Comparison of ENCODE assay signal across 36 cellular contexts in genomic region chr18:1958798-1959197, GRCh38.
DNase-seq lines count a peak whose midpoint lies in the region; ATAC-seq, FAIRE-seq and TF ChIP-seq lines count a peak whose summit lies in the region.
"Had no signal": no experiment of that assay in that cellular context is flagged by ENCODE, and none has a peak within 500 bp of the region (broad histone marks: within the 10 kb centered on the region; RNA-seq: fewer than 3 reads in every experiment).

No MANE protein-coding gene starts in this region.

- H3K4me2 ChIP-seq in K562 (ENCODE audit: insufficient read depth, low read length): no peak overlapping the region
- H3K4me2 ChIP-seq: A549; BLaER1; BLaER1 treated with 17β-estradiol and CSF1 and Interleukin-3, amounts not matched to agents 10 nM and 100 nM had no signal

- CTCF ChIA-PET in K562 (lab: Yijun Ruan, JAX; ENCODE audit: low intra/inter-chr PET ratio): no interaction called here

- FAIRE-seq in K562 (lab: Jason Lieb, UNC) (no peak), endometrium (lab: Jason Lieb, UNC) (peak; percentile 26)
- FAIRE-seq: A204.1, A549 had no signal

- H3K4me1 ChIP-seq in K562 (replicated peaks in 1 of 2; ENCODE audit: control insufficient read depth in 2 of 2, insufficient read depth in 2 of 2, low read length in 2 of 2): peaks cover 0 to 6% of the 10 kb centered on the region in 2 experiments; a peak in 1 of 5 replicates
- H3K4me1 ChIP-seq: A549; BE2C; BLaER1; BLaER1 treated with 17β-estradiol and CSF1 and Interleukin-3, amounts not matched to agents 10 nM and 100 nM; Caco-2 had no signal

- H3K4me1 Mint-ChIP-seq in activated naive CD4-positive, alpha-beta T cell treated with anti-CD3 and anti-CD28 coated beads, Interleukin-2, amount 50 U/mL, for 24 hours: no peaks in the 10 kb centered on the region
- no peaks in the 10 kb centered on the region for H3K4me1 Mint-ChIP-seq in neural crest cell
- H3K4me1 Mint-ChIP-seq: B cell; CD14-positive monocyte; CD4-positive, alpha-beta memory T cell; CD4-positive, CD25-positive, alpha-beta regulatory T cell; CD8-positive, alpha-beta memory T cell had no signal

- H4K20me1 ChIP-seq in K562 (replicated peaks; ENCODE audit: control insufficient read depth, insufficient read depth, low read length): no peaks in the 10 kb centered on the region
- H4K20me1 ChIP-seq: BLaER1; BLaER1 treated with 17β-estradiol and CSF1 and Interleukin-3, amounts not matched to agents 10 nM and 100 nM had no signal

- intact Hi-C loops in K562 (cut with micrococcal nuclease): no loop called here

- H3K9me3 ChIP-seq in K562 (replicated peaks; ENCODE audit: control insufficient read depth, insufficient read depth, low read depth, low read length): no peaks in the 10 kb centered on the region
- H3K9me3 ChIP-seq: A549, BE2C, Caco-2 had no signal

- no peak for TF ChIP-seq POLR2A in K562 (conservative IDR thresholded peaks at IDR 0.05)

- in situ Hi-C loops in K562 (cut with MboI): no loop called here

- DNase-seq in activated naive CD4-positive, alpha-beta T cell (lab: John Stamatoyannopoulos, UW): no peak
- DNase-seq in K562 (ENCODE audit: extremely low read depth in 1 of 4, low spot score in 3 of 4) (no peak), neural crest cell (ENCODE audit: low read depth, low spot score) (no peak), NCI-H1417 (lab: John Stamatoyannopoulos, UW) (no peak), NCI-H2171 treated with DMSO at 0.1 percent for 48 hours (lab: John Stamatoyannopoulos, UW) (no peak)
- DNase-seq: 8988T; ACHN; AML-193; BE2C; C1 segment of cervical spinal cord; Caco-2; Calu3; CD4-positive, alpha-beta memory T cell; CD4-positive, alpha-beta T cell; CD4-positive, CD25-positive, alpha-beta regulatory T cell; CD8-positive, alpha-beta memory T cell; CD8-positive, alpha-beta T cell; COR-L47; DMS 273 treated with DMSO at 0.1 percent for 48 hours; DMS153; DMS53; DMS79; DMS79 treated with DMSO at 0.1 percent for 48 hours; DND-41; EL had no signal

- H3K4me3 ChIP-seq in K562: no peak overlapping the region
- H3K4me3 ChIP-seq: A549; BLaER1; BLaER1 treated with 17β-estradiol and CSF1 and Interleukin-3, amounts not matched to agents 10 nM and 100 nM had no signal

- no TSS peak for BruUV-seq in K562 (replicated peaks; lab: Mats Ljungman, UMichigan)

- WGBS in K562 (ENCODE audit: insufficient coverage, low coverage, missing lambda C conversion rate): 0% methylated on average over 1 of the region's 1 CpG

- H3K4me3 Mint-ChIP-seq in activated naive CD4-positive, alpha-beta T cell treated with anti-CD3 and anti-CD28 coated beads, Interleukin-2, amount 50 U/mL, for 24 hours: no peak overlapping the region
- H3K4me3 Mint-ChIP-seq in neural crest cell: no peak overlapping the region
- H3K4me3 Mint-ChIP-seq: B cell; CD14-positive monocyte; CD4-positive, alpha-beta memory T cell; CD4-positive, alpha-beta T cell; CD4-positive, CD25-positive, alpha-beta regulatory T cell; CD8-positive, alpha-beta memory T cell; CD8-positive, alpha-beta T cell had no signal

- no peaks in the 10 kb centered on the region for H3K36me3 ChIP-seq in K562 (ENCODE audit: control insufficient read depth, insufficient read depth, low read length)
- H3K36me3 ChIP-seq: BE2C; BLaER1; BLaER1 treated with 17β-estradiol and CSF1 and Interleukin-3, amounts not matched to agents 10 nM and 100 nM had no signal

- H3K9me1 ChIP-seq in K562 (ENCODE audit: control insufficient read depth, insufficient read depth, low read length): no peaks in the 10 kb centered on the region

- H3K36me3 Mint-ChIP-seq in activated naive CD4-positive, alpha-beta T cell treated with anti-CD3 and anti-CD28 coated beads, Interleukin-2, amount 50 U/mL, for 24 hours: no peaks in the 10 kb centered on the region
- H3K36me3 Mint-ChIP-seq in neural crest cell (ENCODE audit: low read depth): no peaks in the 10 kb centered on the region
- H3K36me3 Mint-ChIP-seq: CD14-positive monocyte; CD4-positive, alpha-beta memory T cell; CD4-positive, CD25-positive, alpha-beta regulatory T cell; CD8-positive, alpha-beta memory T cell; CD8-positive, alpha-beta T cell had no signal

- TF ChIP-seq RAD21 in K562 (CRISPR knock-in tag; conservative IDR thresholded peaks at IDR 0.05 in 1 of 2, IDR thresholded peaks at IDR 0.05 in 1 of 2): no peak

- H3K9me3 Mint-ChIP-seq in activated naive CD4-positive, alpha-beta T cell treated with anti-CD3 and anti-CD28 coated beads, Interleukin-2, amount 50 U/mL, for 24 hours: no peaks in the 10 kb centered on the region
- no peaks in the 10 kb centered on the region for H3K9me3 Mint-ChIP-seq in neural crest cell
- H3K9me3 Mint-ChIP-seq: CD4-positive, alpha-beta T cell; CD8-positive, alpha-beta T cell had no signal

- peaks cover 0 to 15% of the 10 kb centered on the region in 2 experiments; a peak in 1 of 5 replicates for H3K27me3 ChIP-seq in K562 (ENCODE audit: control insufficient read depth in 2 of 2, insufficient read depth in 2 of 2, low read length in 2 of 2)
- H3K27me3 ChIP-seq: BE2C; BLaER1; BLaER1 treated with 17β-estradiol and CSF1 and Interleukin-3, amounts not matched to agents 10 nM and 100 nM had no signal

- TF ChIP-seq CTCF in K562 (IDR thresholded peaks at IDR 0.05 in 2 of 3, conservative IDR thresholded peaks at IDR 0.05 in 1 of 3; ENCODE audit: insufficient read depth in 2 of 3, low read depth in 1 of 3, low read length in 3 of 3) (no peak), neural crest cell (conservative IDR thresholded peaks at IDR 0.05) (no peak)

- H3K27ac Mint-ChIP-seq in activated naive CD4-positive, alpha-beta T cell treated with anti-CD3 and anti-CD28 coated beads, Interleukin-2, amount 50 U/mL, for 24 hours: peak overlapping the region; percentile 15
- peak overlapping the region; percentile 14 for H3K27ac Mint-ChIP-seq in neural crest cell (ENCODE audit: unreplicated experiment)
- H3K27ac Mint-ChIP-seq: B cell; CD4-positive, alpha-beta memory T cell; CD4-positive, alpha-beta T cell; CD4-positive, CD25-positive, alpha-beta regulatory T cell; CD8-positive, alpha-beta T cell had no signal

- no peak for ATAC-seq in K562
- ATAC-seq in GM21723 (IDR thresholded peaks at IDR 0.05; ENCODE audit: unreplicated experiment): no peak
- ATAC-seq: A549; CD8-positive, alpha-beta T cell had no signal

- H3K9ac ChIP-seq in K562 (ENCODE audit: insufficient read depth in 1 of 2, low read depth in 2 of 2, low read length in 2 of 2): no peak overlapping the region
- H3K9ac ChIP-seq: BLaER1; BLaER1 treated with 17β-estradiol and CSF1 and Interleukin-3, amounts not matched to agents 10 nM and 100 nM had no signal

- H3K27me3 Mint-ChIP-seq in activated naive CD4-positive, alpha-beta T cell treated with anti-CD3 and anti-CD28 coated beads, Interleukin-2, amount 50 U/mL, for 24 hours: peaks cover 6% of the 10 kb centered on the region
- H3K27me3 Mint-ChIP-seq in neural crest cell (ENCODE audit: low read depth): no peaks in the 10 kb centered on the region
- H3K27me3 Mint-ChIP-seq: B cell; CD4-positive, CD25-positive, alpha-beta regulatory T cell had no signal

- H3K27ac ChIP-seq in K562 (ENCODE audit: extremely low read depth, low read depth, low read length): no peak overlapping the region
- H3K27ac ChIP-seq: 22Rv1; A549; BLaER1; BLaER1 treated with 17β-estradiol and CSF1 and Interleukin-3, amounts not matched to agents 10 nM and 100 nM; C4-2B had no signal

- POLR2A ChIA-PET in K562 (lab: Yijun Ruan, JAX): no interaction called here

- no peak for TF ChIP-seq EP300 in K562 (IDR thresholded peaks at IDR 0.05; ENCODE audit: low read length)

- no peak overlapping the region for H2AFZ ChIP-seq in K562 (ENCODE audit: low read depth, low read length)

- no peaks in the 10 kb centered on the region for H3K79me2 ChIP-seq in K562 (ENCODE audit: control insufficient read depth, insufficient read depth, low read length)

TF ChIP-seq in K562, 482 proteins besides CTCF, POLR2A, EP300 and RAD21:
- no peak for TF ChIP-seq STAG1 (CRISPR knock-in tag; IDR thresholded peaks at IDR 0.05; ENCODE audit: borderline replicate concordance)
- TF ChIP-seq ZNF316 (IDR thresholded peaks at IDR 0.05): peak; percentile 89
- peak; percentile 65 for TF ChIP-seq C11orf30 (IDR thresholded peaks at IDR 0.05; ENCODE audit: low read depth)
- TF ChIP-seq MAFF (IDR thresholded peaks at IDR 0.05; ENCODE audit: low read length): peak; percentile 2; the same call in 1 of the 2 replicates
